ENCODE assay signal across 8 cellular contexts in the genomic region with DNA sequence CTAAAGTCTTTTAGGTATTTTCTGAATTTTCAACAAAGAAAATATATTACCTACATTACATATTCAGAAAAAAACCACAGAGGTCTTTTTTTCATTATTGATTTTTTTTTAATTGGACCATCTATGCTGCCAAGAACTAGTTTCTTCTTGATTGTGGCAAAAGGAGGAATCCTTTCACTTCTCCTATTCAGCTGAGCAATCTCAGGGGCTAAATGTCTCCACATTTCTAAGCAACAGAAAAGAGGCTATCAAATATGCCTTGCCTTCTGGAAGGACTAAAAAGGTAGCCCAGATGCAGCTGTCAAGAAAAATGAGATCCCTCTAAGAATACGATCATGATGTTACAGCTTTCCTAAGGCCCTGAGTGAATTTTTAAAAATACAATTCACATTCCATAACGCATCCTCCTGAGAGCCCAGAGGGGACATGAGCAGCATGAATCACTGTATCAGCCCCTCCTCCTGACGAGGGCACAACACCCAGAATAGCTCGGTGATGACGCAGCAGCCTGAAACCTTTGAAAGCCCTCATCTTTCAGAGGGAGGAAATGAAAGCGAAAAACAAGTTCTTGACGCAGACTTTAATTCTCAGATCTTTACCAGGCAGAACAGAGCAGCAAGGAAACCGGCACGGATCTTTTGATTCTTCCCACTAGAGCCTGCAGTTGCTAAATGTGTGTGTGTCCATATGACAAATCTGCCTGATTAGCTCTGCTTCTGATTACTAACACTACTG. TPM values are rescaled to one million over a fixed set of nuclear protein-coding genes. Genes with fewer than 3 reads are reported as not detected.
DNase-seq lines count a peak whose midpoint lies in the region; ATAC-seq and TF ChIP-seq lines count a peak whose summit lies in the region.

No MANE protein-coding gene starts in this region.

- peak; percentile 18 for TF ChIP-seq POLR2A in GM18526 (IDR thresholded peaks at IDR 0.05; ENCODE audit: extremely low read depth, insufficient read length)

- no peaks in the 10 kb centered on the region for H3K27me3 Mint-ChIP-seq in endothelial cell (ENCODE audit: unreplicated experiment)

- peak; percentile 83 for ATAC-seq in HG03025 (IDR thresholded peaks at IDR 0.05; ENCODE audit: low FRiP score, unreplicated experiment)

- peaks cover 19% of the 10 kb centered on the region for H3K36me3 Mint-ChIP-seq in endothelial cell (ENCODE audit: low read depth, unreplicated experiment)

- TF ChIP-seq CTCF in endothelial cell (IDR thresholded peaks at IDR 0.05; ENCODE audit: unreplicated experiment): no peak

- H3K4me1 Mint-ChIP-seq in endothelial cell (ENCODE audit: unreplicated experiment): peaks cover 3% of the 10 kb centered on the region

- no peaks in the 10 kb centered on the region for H3K9me3 Mint-ChIP-seq in endothelial cell (ENCODE audit: unreplicated experiment)

- peak overlapping the region; percentile 81 for H3K27ac Mint-ChIP-seq in endothelial cell (ENCODE audit: unreplicated experiment)

- no peak overlapping the region for H3K4me3 Mint-ChIP-seq in endothelial cell (ENCODE audit: unreplicated experiment)

- DNase-seq in NOMO-1 (lab: John Stamatoyannopoulos, UW; ENCODE audit: unreplicated experiment in 2 of 2) (peak; percentile 93 to 99), endothelial cell (ENCODE audit: low spot score) (peak; percentile 12), middle frontal gyrus (ENCODE audit: extremely low spot score, low spot score) (peak; percentile 95), NCI-H524 treated with DMSO at 0.1 percent for 48 hours (lab: John Stamatoyannopoulos, UW) (no peak)
- DNase-seq in activated CD8-positive, alpha-beta memory T cell treated with anti-CD3 and anti-CD28 coated beads, Interleukin-2, amount 50 U/mL, for 24 hours (ENCODE audit: extremely low read depth): peak; percentile 71
- DNase-seq in stimulated activated CD8-positive, alpha-beta memory T cell treated with anti-CD3 and anti-CD28 coated beads, Interleukin-15, amount 100 ng/mL, for 4 hours (ENCODE audit: low read depth in 2 of 2): peak; percentile 64 to 85

RNA-seq across cellular contexts. Expression of a gene that starts 24.6 kb away (rescaled TPM):
- 35.0 TPM for total RNA-seq in endothelial cell (ENCODE audit: unreplicated experiment)

RNA-seq across cellular contexts. Expression of a gene that starts 37.5 kb away (rescaled TPM):
- total RNA-seq in endothelial cell (ENCODE audit: unreplicated experiment): 65.3 TPM
